8 cellular contexts compared by ENCODE assay signal in genomic region chr10:31031205-31031665, GRCh38. TPM values are rescaled to one million over a fixed set of nuclear protein-coding genes. Genes with fewer than 3 reads are reported as not detected.
DNase-seq lines count a peak whose midpoint lies in the region; ATAC-seq, FAIRE-seq and TF ChIP-seq lines count a peak whose summit lies in the region.

No MANE protein-coding gene starts in this region.

- TF ChIP-seq CTCF in D721Med (IDR thresholded peaks at IDR 0.05; ENCODE audit: insufficient read depth, missing control alignments) (no peak), body of pancreas (IDR thresholded peaks at IDR 0.05) (no peak), left lung (IDR thresholded peaks at IDR 0.05) (peak in 1 of 2 donors; percentile 65)

- H3K27me3 ChIP-seq in body of pancreas, result no peaks in the 10 kb centered on the region
- no peaks in the 10 kb centered on the region for H3K27me3 ChIP-seq in left lung
- H3K27me3 ChIP-seq in thymus (ENCODE audit: control insufficient read depth, insufficient read depth), result no peaks in the 10 kb centered on the region

- no peaks in the 10 kb centered on the region for H3K36me3 ChIP-seq in body of pancreas (replicated peaks in 1 of 2; ENCODE audit: insufficient read depth in 1 of 2, low read depth in 2 of 2)
- no peaks in the 10 kb centered on the region for H3K36me3 ChIP-seq in left lung
- H3K36me3 ChIP-seq in thymus (ENCODE audit: control insufficient read depth, insufficient read depth), result no peaks in the 10 kb centered on the region

- 2% methylated on average over 6 to 16 of the region's 16 CpGs for WGBS in body of pancreas, 2 donors
- 8% methylated on average over 16 of the region's 16 CpGs for WGBS in thymus

- no peak for TF ChIP-seq POLR2A in body of pancreas (IDR thresholded peaks at IDR 0.05)

- intact Hi-C loops in body of pancreas (cut with DNase I) (no loop called here), left lung (cut with DNase I) (loop anchor here in 1 of 2 donors (10.0 kb wide), 1 partner anchor 284 kb away; the partner anchor contains the start of gene ZEB1)

- H3K27ac ChIP-seq in body of pancreas, result peak overlapping the region; percentile 98 to 99 (median 99)
- H3K27ac ChIP-seq in left lung, result peak overlapping the region; percentile 99 to 100
- H3K27ac ChIP-seq in thymus (ENCODE audit: low read depth), result peak overlapping the region; percentile 98

- no peak for FAIRE-seq in D721Med (lab: Jason Lieb, UNC)

- DNase-seq in D721Med (ENCODE audit: insufficient read length, low spot score) (peak; percentile 21), body of pancreas (peak in 1 of 4 donors; percentile 10), left lung (no peak), H4 (ENCODE audit: low spot score) (no peak)
- no peak for DNase-seq in stimulated activated CD4-positive, alpha-beta T cell treated with anti-CD3 and anti-CD28 coated beads, Interleukin-12 subunit alpha, Interleukin-12 subunit beta, amount 100 ng/mL, for 4 hours

- ATAC-seq in GM21367 (IDR thresholded peaks at IDR 0.05; ENCODE audit: unreplicated experiment) (peak; percentile 82), HG03565 (IDR thresholded peaks at IDR 0.05; ENCODE audit: unreplicated experiment) (peak; percentile 67), body of pancreas (peak; percentile 77), left lung (peak; percentile 82)

- H3K4me1 ChIP-seq in body of pancreas (peaks cover 11% of the 10 kb centered on the region), left lung (peaks cover 7 to 48% of the 10 kb centered on the region in 2 donors), thymus (ENCODE audit: control insufficient read depth, insufficient read depth, low read length) (peaks cover 8% of the 10 kb centered on the region)

- no peaks in the 10 kb centered on the region for H3K9me3 ChIP-seq in body of pancreas
- H3K9me3 ChIP-seq in left lung, result no peaks in the 10 kb centered on the region
- no peaks in the 10 kb centered on the region for H3K9me3 ChIP-seq in thymus (ENCODE audit: control insufficient read depth)

- H3K4me3 ChIP-seq in body of pancreas (peak overlapping the region; percentile 23 to 37), left lung (peak overlapping the region; percentile 56 to 60), thymus (ENCODE audit: low read length) (peak overlapping the region; percentile 85)

RNA-seq across cellular contexts. Expression of gene ZNF438, which starts 0.4 kb away (rescaled TPM):
- 1 to 10 TPM; 2.6 to 2.9 TPM for total RNA-seq in body of pancreas
- total RNA-seq in left lung, result 10 to 100 TPM in 1 of 2 donors, 1 to 10 TPM in 1; 9.6 to 20.1 TPM
- 10.2 TPM for polyA plus RNA-seq in thymus
- total RNA-seq in H4 (2014; rRNA removed; shearing (Covaris generic)), result 1.3 TPM in 2 replicates

Comparison
In these comparisons a context has a peak if more than half of its experiments do, and no peak if none do; other contexts are left out.
1. H3K4me3 ChIP-seq: peak in every context shown above with its lines; median percentile 85 in thymus; 58 in left lung; 30 in body of pancreas.